In genomic region chr5:6632324-6632930, GRCh38 we compare ENCODE assay signal across 7 cellular contexts. TPM values are rescaled to one million over a fixed set of nuclear protein-coding genes. Genes with fewer than 3 reads are reported as not detected.
A peak's percentile ranks its signal among the peaks of the same experiment; 100 is the strongest.
DNase-seq lines count a peak whose midpoint lies in the region; ATAC-seq and TF ChIP-seq lines count a peak whose summit lies in the region.

No MANE protein-coding gene starts in this region.

- H3K27ac Mint-ChIP-seq in activated T-helper 17 cell treated with anti-CD3 and anti-CD28 coated beads, Interleukin-2, amount 50 U/mL, for 72 hours, result peak overlapping the region; percentile 97

- H3K9me3 ChIP-seq in HUES64 (ENCODE audit: insufficient read depth, low read depth, low read length) (no peaks in the 10 kb centered on the region), sigmoid colon (no peaks in the 10 kb centered on the region)

- H3K4me1 ChIP-seq in HUES64 (ENCODE audit: insufficient read depth, low read length) (peaks cover 12% of the 10 kb centered on the region; the same call in 1 of the 2 replicates), sigmoid colon (peaks cover 0 to 37% (median 30%) of the 10 kb centered on the region in 4 donors)

- peak overlapping the region; percentile 95 for H3K9ac ChIP-seq in HUES64 (ENCODE audit: low read depth, low read length)

- TF ChIP-seq CTCF in GM12865 (IDR thresholded peaks at IDR 0.05; ENCODE audit: insufficient read depth, low read depth, low read length, missing control alignments), result no peak
- no peak for TF ChIP-seq CTCF in sigmoid colon (IDR thresholded peaks at IDR 0.05)

- ATAC-seq in GM21529 (IDR thresholded peaks at IDR 0.05; ENCODE audit: unreplicated experiment) (peak; percentile 23), left ventricle myocardium superior (peak; percentile 21)
- peak; percentile 24 for ATAC-seq in activated T-helper 17 cell treated with anti-CD3 and anti-CD28 coated beads, Interleukin-2, amount 50 U/mL, for 72 hours (replicated peaks)

- intact Hi-C loops in left ventricle myocardium superior (cut with micrococcal nuclease), result loop anchor here (10.0 kb wide), 1 partner anchor 72 kb away; no protein-coding TSS in a partner anchor
- intact Hi-C loops in sigmoid colon (cut with DNase I), result loop anchor here (2.0 kb wide), 2 partner anchors 72 to 254 kb away; partner anchors contain the start of gene MED10

- peaks cover 26% of the 10 kb centered on the region for H3K4me1 Mint-ChIP-seq in activated T-helper 17 cell treated with anti-CD3 and anti-CD28 coated beads, Interleukin-2, amount 50 U/mL, for 72 hours

- peak overlapping the region; percentile 100 for H3K4me3 Mint-ChIP-seq in activated T-helper 17 cell treated with anti-CD3 and anti-CD28 coated beads, Interleukin-2, amount 50 U/mL, for 72 hours

- peaks cover 45% of the 10 kb centered on the region for H3K36me3 ChIP-seq in HUES64 (ENCODE audit: insufficient read depth, low read length)
- H3K36me3 ChIP-seq in sigmoid colon, result peaks cover 0 to 41% (median 3%) of the 10 kb centered on the region in 4 donors

- peak overlapping the region; percentile 95 for H3K4me3 ChIP-seq in GM12865 (ENCODE audit: low read depth, low read length)
- H3K4me3 ChIP-seq in HUES64 (ENCODE audit: low read length), result peak overlapping the region; percentile 98
- H3K4me3 ChIP-seq in sigmoid colon, result peak overlapping the region; percentile 77 to 90 (median 82)

- DNase-seq in GM12865 (ENCODE audit: low read depth) (no peak), left ventricle myocardium superior (peak; percentile 38), sigmoid colon (peak; percentile 70), activated gamma-delta T cell (lab: John Stamatoyannopoulos, UW) (no peak)

- no peaks in the 10 kb centered on the region for H3K9me3 Mint-ChIP-seq in activated T-helper 17 cell treated with anti-CD3 and anti-CD28 coated beads, Interleukin-2, amount 50 U/mL, for 72 hours

- TF ChIP-seq EP300 in sigmoid colon (IDR thresholded peaks at IDR 0.05), result no peak

- H3K27me3 ChIP-seq in HUES64 (ENCODE audit: insufficient read depth, low read length), result no peaks in the 10 kb centered on the region
- H3K27me3 ChIP-seq in sigmoid colon, result no peaks in the 10 kb centered on the region

- H3K27ac ChIP-seq in HUES64 (ENCODE audit: low read depth, low read length) (peak overlapping the region; percentile 84), sigmoid colon (peak overlapping the region; percentile 86 to 96 (median 88))

- no peaks in the 10 kb centered on the region for H3K27me3 Mint-ChIP-seq in activated T-helper 17 cell treated with anti-CD3 and anti-CD28 coated beads, Interleukin-2, amount 50 U/mL, for 72 hours

- TF ChIP-seq POLR2A in sigmoid colon (IDR thresholded peaks at IDR 0.05), result no peak

- WGBS in HUES64, result 1% methylated on average over 40 of the region's 40 CpGs
- WGBS in sigmoid colon, 2 donors, result 0% methylated on average over 40 of the region's 40 CpGs

- H3K36me3 Mint-ChIP-seq in activated T-helper 17 cell treated with anti-CD3 and anti-CD28 coated beads, Interleukin-2, amount 50 U/mL, for 72 hours (ENCODE audit: low read depth), result peaks cover 57% of the 10 kb centered on the region

RNA-seq across cellular contexts. Expression of gene NSUN2, which starts 0.4 kb away (rescaled TPM):
- 69.3 TPM for polyA plus RNA-seq in HUES64 (2013, experiment 1 of 2)
- 57.9 TPM for polyA plus RNA-seq in HUES64 (2013, experiment 2 of 2)
- total RNA-seq in activated T-helper 17 cell treated with anti-CD3 and anti-CD28 coated beads, Interleukin-2, amount 50 U/mL, for 72 hours, result 100 to 1,000 TPM in 1 of 2 donors, 10 to 100 TPM in 1; 61.2 to 128 TPM
- total RNA-seq in left ventricle myocardium superior (33.5 TPM), sigmoid colon (10 to 100 TPM; 29.3 to 45.4 (median 31.2) TPM)
- 10 to 100 TPM; 31.2 to 54.4 (median 32.8) TPM for polyA plus RNA-seq in sigmoid colon

RNA-seq across cellular contexts. Expression of gene SRD5A1, which starts 0.8 kb away (rescaled TPM):
- 17.1 TPM for polyA plus RNA-seq in HUES64 (2013, experiment 1 of 2)
- 18.0 TPM for polyA plus RNA-seq in HUES64 (2013, experiment 2 of 2)
- total RNA-seq in activated T-helper 17 cell treated with anti-CD3 and anti-CD28 coated beads, Interleukin-2, amount 50 U/mL, for 72 hours, result 1 to 10 TPM; 8.3 to 10.0 TPM
- 2.3 TPM for total RNA-seq in left ventricle myocardium superior
- total RNA-seq in sigmoid colon, result 1 to 10 TPM; 3.1 to 5.7 (median 3.6) TPM
- polyA plus RNA-seq in sigmoid colon, result 10 to 100 TPM in 1 of 3 donors, 1 to 10 TPM in 2; 6.6 to 10.7 (median 9.5) TPM

Comparison
In these comparisons a context has a peak if more than half of its experiments do, and no peak if none do; other contexts are left out.
1. DNase-seq: peak in left ventricle myocardium superior (single experiment) and sigmoid colon (single experiment); none in GM12865 (single experiment) and activated gamma-delta T cell (single experiment).
2. Peak in every context shown above with its lines, with median percentiles within 50 percentile points of each other: H3K4me3 ChIP-seq and ATAC-seq.